Comparison of ENCODE assay signal across 17 cellular contexts in the genomic region with DNA sequence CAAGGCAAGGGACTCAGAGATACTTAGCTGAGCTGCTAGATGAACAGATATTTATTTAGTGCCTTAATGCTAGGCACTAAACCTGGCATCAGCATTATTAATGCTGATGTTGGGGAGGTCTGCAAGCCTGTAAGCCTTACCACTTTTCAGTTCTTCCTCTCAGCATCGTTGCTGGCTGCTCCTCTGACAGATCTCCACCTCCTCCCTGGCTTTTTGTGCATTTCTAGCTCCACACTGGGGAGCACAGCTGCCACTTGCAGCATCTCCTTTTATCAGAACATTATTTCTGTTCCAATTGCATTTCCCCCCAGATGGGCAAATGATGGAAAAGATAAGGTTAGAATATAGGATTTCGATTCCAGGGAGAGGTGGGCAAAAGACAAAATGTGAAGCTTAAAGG. TPM values are rescaled to one million over a fixed set of nuclear protein-coding genes. Genes with fewer than 3 reads are reported as not detected.
DNase-seq lines count a peak whose midpoint lies in the region.
"Had no signal": no experiment of that assay in that cellular context is flagged by ENCODE, and none has a peak within 500 bp of the region (broad histone marks: within the 10 kb centered on the region; RNA-seq: fewer than 3 reads in every experiment).

No MANE protein-coding gene starts in this region.

- H3K27ac ChIP-seq in caudate nucleus (ENCODE audit: low read depth, low read length), result peak overlapping the region; percentile 53
- H3K27ac ChIP-seq: A549; BLaER1 treated with 17β-estradiol and CSF1 and Interleukin-3, amounts not matched to agents 10 nM and 100 nM; C4-2B had no signal

- DNase-seq in NCI-H69 (lab: John Stamatoyannopoulos, UW), result peak; percentile 16
- DNase-seq in caudate nucleus (lab: John Stamatoyannopoulos, UW), result peak in 9 of 61 donors; percentile 3 to 56 (median 22)
- DNase-seq in putamen (ENCODE audit: low spot score), result peak; percentile 62
- DNase-seq in A172 (ENCODE audit: low spot score), result no peak
- DNase-seq in stimulated activated CD4-positive, alpha-beta T cell treated with anti-CD3 and anti-CD28 coated beads, Interleukin-1b, Interleukin-23, amount 100 ng/mL, for 48 hours, result no peak
- DNase-seq in activated effector memory CD4-positive, alpha-beta T cell treated with anti-CD3 and anti-CD28 coated beads, Interleukin-2, amount 50 U/mL, for 16 hours, result no peak
- DNase-seq: 8988T; AML-193; Caco-2; Calu3; CD4-positive, alpha-beta T cell; CD8-positive, alpha-beta T cell; DMS79 treated with DMSO at 0.1 percent for 48 hours; GF-D8 had no signal

RNA-seq across cellular contexts. Expression of gene CACNA1E, which starts 34.8 kb away (rescaled TPM):
- total RNA-seq in A172 (2014; rRNA removed; shearing (Covaris generic)), result not detected in 2 replicates
- total RNA-seq: Calu3; CD4-positive, alpha-beta T cell; CD8-positive, alpha-beta T cell had no signal

Comparison
In these comparisons a context has a peak if more than half of its experiments do, and no peak if none do; other contexts are left out.
1. DNase-seq: peak in NCI-H69 (single experiment) and putamen (single experiment); none in A172 (single experiment), stimulated activated CD4-positive, alpha-beta T cell treated with anti-CD3 and anti-CD28 coated beads, Interleukin-1b, Interleukin-23, amount 100 ng/mL, for 48 hours (single experiment) and activated effector memory CD4-positive, alpha-beta T cell treated with anti-CD3 and anti-CD28 coated beads, Interleukin-2, amount 50 U/mL, for 16 hours (single experiment).